18 cellular contexts compared by ENCODE assay signal in the genomic region with DNA sequence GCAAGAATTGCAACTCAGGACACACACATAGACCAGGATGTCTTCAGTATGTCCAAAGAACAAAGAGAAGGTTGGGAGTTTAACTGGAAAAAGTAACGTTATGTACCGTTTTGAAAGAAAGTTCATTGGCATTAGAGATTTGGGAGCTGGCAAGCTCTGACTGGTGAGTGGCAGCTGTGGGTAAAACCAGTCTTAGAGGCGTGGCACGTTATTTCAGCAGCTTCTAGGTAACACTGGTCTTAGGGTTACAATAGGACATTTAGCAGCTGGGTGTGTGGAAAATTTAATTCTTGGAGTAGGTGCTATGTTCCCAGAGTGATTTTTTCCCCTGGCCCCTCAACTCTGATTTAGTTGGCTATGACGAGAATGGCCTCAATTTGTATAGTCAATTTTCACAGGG.
"Had no signal": no experiment of that assay in that cellular context is flagged by ENCODE, and none has a peak within 500 bp of the region (broad histone marks: within the 10 kb centered on the region; RNA-seq: fewer than 3 reads in every experiment).

No MANE protein-coding gene starts in this region.

- H3K27ac Mint-ChIP-seq: memory B cell; nephron; stimulated activated memory B cell treated with anti-CD40 and anti-IgM and Interleukin-4, amounts not matched to agents 10 μg/mL and 1 μg/mL and 100 μg/mL, for 72 hours had no signal

- H3K36me3 Mint-ChIP-seq: memory B cell had no signal

- H3K4me1 Mint-ChIP-seq: memory B cell, nephron, neural crest cell had no signal

- H3K27me3 Mint-ChIP-seq: memory B cell; naive thymus-derived CD8-positive, alpha-beta T cell; stimulated activated memory B cell treated with anti-CD40 and anti-IgM and Interleukin-4, amounts not matched to agents 10 μg/mL and 1 μg/mL and 100 μg/mL, for 72 hours; stimulated activated naive CD8-positive, alpha-beta T cell treated with anti-CD3 and anti-CD28 coated beads, Interleukin-15, amount 100 ng/mL, for 72 hours had no signal

- H3K36me3 ChIP-seq: left ventricle myocardium inferior, pancreas, prostate gland, thyroid gland, transverse colon, upper lobe of left lung, vagina had no signal

- H3K27ac ChIP-seq: left ventricle myocardium inferior, pancreas, prostate gland, skin epidermis, testis, thyroid gland, transverse colon, upper lobe of left lung, vagina had no signal

- H3K9me3 ChIP-seq: mucosa of descending colon, pancreas, prostate gland, testis, thyroid gland, transverse colon, upper lobe of left lung, vagina had no signal

- ATAC-seq: stimulated activated memory B cell treated with anti-CD40 and anti-IgM and Interleukin-4, amounts not matched to agents 10 μg/mL and 1 μg/mL and 100 μg/mL, for 72 hours had no signal

- H3K27me3 ChIP-seq: pancreas, testis, thyroid gland, transverse colon, upper lobe of left lung, vagina had no signal

- H3K4me1 ChIP-seq: left ventricle myocardium inferior, pancreas, prostate gland, testis, thyroid gland, upper lobe of left lung, vagina had no signal

- H3K9me3 Mint-ChIP-seq: memory B cell; nephron; stimulated activated naive CD8-positive, alpha-beta T cell treated with anti-CD3 and anti-CD28 coated beads, Interleukin-15, amount 100 ng/mL, for 72 hours had no signal

- H3K4me3 ChIP-seq: left ventricle myocardium inferior, lung, mucosa of descending colon, pancreas, prostate gland, skin epidermis, testis, thyroid gland, transverse colon, upper lobe of left lung, vagina had no signal

- H3K4me3 Mint-ChIP-seq: immature natural killer cell; memory B cell; naive thymus-derived CD8-positive, alpha-beta T cell; nephron; neural crest cell; stimulated activated memory B cell treated with anti-CD40 and anti-IgM and Interleukin-4, amounts not matched to agents 10 μg/mL and 1 μg/mL and 100 μg/mL, for 72 hours; stimulated activated naive CD8-positive, alpha-beta T cell treated with anti-CD3 and anti-CD28 coated beads, Interleukin-15, amount 100 ng/mL, for 72 hours had no signal
